Comparison of ENCODE assay signal across 1 cellular context in the genomic region with DNA sequence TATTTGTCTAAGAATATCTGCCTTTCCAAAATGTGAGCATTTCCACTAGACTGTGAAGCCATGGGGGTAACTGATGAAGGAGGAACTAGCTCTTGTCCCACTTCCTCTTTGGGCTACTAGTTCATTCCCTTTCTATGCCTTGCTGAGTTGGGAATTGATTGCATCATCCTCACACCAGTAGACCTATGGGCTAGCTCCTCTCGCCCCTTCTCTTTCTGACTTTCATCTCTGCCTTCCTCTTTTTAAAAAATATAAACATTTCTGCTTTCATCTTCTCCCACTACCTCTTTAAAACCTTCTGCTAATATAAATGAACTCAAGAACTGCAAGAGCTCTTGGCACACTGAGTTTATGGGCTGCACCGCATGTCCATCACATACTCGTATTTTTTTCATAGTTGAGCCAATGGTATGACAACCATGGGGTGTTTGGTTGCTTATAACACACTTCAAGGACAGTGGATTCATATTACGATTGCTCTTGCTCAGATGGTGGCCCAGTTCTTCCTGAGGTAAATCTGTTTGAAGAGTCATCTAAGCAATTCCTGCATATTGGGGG.
TF ChIP-seq lines count a peak whose summit lies in the region.

No MANE protein-coding gene starts in this region.

TF ChIP-seq in HEK293, 187 proteins besides CTCF, POLR2A, EP300 and RAD21 (continued from another document):
- TF ChIP-seq, protein P1, sequence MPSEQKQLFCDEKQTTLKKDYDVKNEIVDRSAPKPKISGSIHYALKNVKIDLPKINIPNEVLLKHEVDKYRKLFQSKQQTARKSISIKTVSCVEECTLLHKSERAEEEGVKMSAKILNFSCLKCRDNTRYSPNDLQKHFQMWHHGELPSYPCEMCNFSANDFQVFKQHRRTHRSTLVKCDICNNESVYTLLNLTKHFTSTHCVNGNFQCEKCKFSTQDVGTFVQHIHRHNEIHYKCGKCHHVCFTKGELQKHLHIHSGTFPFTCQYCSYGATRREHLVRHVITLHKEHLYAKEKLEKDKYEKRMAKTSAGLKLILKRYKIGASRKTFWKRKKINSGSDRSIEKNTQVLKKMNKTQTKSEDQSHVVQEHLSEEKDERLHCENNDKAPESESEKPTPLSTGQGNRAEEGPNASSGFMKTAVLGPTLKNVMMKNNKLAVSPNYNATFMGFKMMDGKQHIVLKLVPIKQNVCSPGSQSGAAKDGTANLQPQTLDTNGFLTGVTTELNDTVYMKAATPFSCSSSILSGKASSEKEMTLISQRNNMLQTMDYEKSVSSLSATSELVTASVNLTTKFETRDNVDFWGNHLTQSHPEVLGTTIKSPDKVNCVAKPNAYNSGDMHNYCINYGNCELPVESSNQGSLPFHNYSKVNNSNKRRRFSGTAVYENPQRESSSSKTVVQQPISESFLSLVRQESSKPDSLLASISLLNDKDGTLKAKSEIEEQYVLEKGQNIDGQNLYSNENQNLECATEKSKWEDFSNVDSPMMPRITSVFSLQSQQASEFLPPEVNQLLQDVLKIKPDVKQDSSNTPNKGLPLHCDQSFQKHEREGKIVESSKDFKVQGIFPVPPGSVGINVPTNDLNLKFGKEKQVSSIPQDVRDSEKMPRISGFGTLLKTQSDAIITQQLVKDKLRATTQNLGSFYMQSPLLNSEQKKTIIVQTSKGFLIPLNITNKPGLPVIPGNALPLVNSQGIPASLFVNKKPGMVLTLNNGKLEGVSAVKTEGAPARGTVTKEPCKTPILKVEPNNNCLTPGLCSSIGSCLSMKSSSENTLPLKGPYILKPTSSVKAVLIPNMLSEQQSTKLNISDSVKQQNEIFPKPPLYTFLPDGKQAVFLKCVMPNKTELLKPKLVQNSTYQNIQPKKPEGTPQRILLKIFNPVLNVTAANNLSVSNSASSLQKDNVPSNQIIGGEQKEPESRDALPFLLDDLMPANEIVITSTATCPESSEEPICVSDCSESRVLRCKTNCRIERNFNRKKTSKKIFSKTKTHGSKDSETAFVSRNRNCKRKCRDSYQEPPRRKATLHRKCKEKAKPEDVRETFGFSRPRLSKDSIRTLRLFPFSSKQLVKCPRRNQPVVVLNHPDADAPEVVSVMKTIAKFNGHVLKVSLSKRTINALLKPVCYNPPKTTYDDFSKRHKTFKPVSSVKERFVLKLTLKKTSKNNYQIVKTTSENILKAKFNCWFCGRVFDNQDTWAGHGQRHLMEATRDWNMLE (tag by site-specific recombination; conservative IDR thresholded peaks at IDR 0.05; ENCODE audit: low read depth), result peak; percentile 69; the same call in 1 of the 2 replicates
- TF ChIP-seq ZNF558 (tag by site-specific recombination; IDR thresholded peaks at IDR 0.05), result peak; percentile 39; the same call in 1 of the 2 replicates
- TF ChIP-seq ZNF654 (tag by site-specific recombination; IDR thresholded peaks at IDR 0.05; ENCODE audit: low read depth), result no peak
- TF ChIP-seq ZNF610 (tag by site-specific recombination; IDR thresholded peaks at IDR 0.05; ENCODE audit: borderline replicate concordance), result 0 out of 2 replicates have a peak, but pooled peaks have one; percentile 29
- no peak for TF ChIP-seq ZBTB7A (tag by site-specific recombination; IDR thresholded peaks at IDR 0.05; ENCODE audit: low read depth)
- no peak for TF ChIP-seq ZNF239 (tag by site-specific recombination; IDR thresholded peaks at IDR 0.05)
- no peak for TF ChIP-seq ZNF596 (tag by site-specific recombination; IDR thresholded peaks at IDR 0.05)
- TF ChIP-seq IKZF3 (tag by site-specific recombination; IDR thresholded peaks at IDR 0.05), result 0 out of 2 replicates have a peak, but pooled peaks have one; percentile 16
- TF ChIP-seq, protein P2, sequence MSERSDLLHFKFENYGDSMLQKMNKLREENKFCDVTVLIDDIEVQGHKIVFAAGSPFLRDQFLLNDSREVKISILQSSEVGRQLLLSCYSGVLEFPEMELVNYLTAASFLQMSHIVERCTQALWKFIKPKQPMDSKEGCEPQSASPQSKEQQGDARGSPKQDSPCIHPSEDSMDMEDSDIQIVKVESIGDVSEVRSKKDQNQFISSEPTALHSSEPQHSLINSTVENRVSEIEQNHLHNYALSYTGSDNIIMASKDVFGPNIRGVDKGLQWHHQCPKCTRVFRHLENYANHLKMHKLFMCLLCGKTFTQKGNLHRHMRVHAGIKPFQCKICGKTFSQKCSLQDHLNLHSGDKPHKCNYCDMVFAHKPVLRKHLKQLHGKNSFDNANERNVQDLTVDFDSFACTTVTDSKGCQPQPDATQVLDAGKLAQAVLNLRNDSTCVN (tag by site-specific recombination; optimal IDR thresholded peaks at IDR 0.05), result no peak
- TF ChIP-seq, protein P3, sequence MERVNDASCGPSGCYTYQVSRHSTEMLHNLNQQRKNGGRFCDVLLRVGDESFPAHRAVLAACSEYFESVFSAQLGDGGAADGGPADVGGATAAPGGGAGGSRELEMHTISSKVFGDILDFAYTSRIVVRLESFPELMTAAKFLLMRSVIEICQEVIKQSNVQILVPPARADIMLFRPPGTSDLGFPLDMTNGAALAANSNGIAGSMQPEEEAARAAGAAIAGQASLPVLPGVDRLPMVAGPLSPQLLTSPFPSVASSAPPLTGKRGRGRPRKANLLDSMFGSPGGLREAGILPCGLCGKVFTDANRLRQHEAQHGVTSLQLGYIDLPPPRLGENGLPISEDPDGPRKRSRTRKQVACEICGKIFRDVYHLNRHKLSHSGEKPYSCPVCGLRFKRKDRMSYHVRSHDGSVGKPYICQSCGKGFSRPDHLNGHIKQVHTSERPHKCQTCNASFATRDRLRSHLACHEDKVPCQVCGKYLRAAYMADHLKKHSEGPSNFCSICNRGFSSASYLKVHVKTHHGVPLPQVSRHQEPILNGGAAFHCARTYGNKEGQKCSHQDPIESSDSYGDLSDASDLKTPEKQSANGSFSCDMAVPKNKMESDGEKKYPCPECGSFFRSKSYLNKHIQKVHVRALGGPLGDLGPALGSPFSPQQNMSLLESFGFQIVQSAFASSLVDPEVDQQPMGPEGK (tag by site-specific recombination; IDR thresholded peaks at IDR 0.05), result peak; percentile 13; the same call in 1 of the 2 replicates
- TF ChIP-seq, protein P4, sequence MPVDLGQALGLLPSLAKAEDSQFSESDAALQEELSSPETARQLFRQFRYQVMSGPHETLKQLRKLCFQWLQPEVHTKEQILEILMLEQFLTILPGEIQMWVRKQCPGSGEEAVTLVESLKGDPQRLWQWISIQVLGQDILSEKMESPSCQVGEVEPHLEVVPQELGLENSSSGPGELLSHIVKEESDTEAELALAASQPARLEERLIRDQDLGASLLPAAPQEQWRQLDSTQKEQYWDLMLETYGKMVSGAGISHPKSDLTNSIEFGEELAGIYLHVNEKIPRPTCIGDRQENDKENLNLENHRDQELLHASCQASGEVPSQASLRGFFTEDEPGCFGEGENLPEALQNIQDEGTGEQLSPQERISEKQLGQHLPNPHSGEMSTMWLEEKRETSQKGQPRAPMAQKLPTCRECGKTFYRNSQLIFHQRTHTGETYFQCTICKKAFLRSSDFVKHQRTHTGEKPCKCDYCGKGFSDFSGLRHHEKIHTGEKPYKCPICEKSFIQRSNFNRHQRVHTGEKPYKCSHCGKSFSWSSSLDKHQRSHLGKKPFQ (tag by site-specific recombination; IDR thresholded peaks at IDR 0.05), result no peak
